ENCODE assay signal across 17 cellular contexts in the genomic region with DNA sequence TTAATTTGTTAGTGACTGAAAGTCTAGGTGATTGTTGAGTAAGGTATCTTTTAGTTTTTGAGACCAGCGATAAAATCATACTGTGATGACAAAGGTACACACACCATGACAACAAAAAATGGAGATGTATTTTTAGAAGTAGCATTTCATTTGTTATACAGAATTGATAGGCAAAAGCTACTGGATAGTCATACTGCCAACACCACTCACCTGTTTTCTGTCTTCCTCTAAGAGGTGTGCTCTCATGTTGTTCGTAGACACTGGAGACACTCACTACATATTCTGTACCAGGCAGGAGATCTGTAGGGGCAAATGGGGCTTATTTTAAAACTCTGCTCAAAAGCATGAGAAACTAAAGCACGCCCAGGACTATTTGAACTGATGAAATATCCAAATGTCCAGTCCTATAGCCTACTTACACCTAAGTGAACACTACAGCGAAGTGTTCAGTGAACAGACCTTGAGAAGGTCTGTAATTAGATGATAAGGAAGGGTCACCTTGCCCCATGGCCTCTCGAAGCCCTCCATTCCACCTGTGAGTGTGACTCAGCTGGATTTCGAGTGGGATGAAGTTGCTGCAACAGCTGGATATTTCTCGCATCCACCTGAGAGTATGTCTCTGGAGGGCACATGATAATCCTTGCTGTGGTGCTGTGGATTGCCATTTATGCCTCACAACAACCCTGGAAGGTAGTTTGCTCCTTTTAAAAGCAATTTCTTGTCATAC.
"Had no signal": no experiment of that assay in that cellular context is flagged by ENCODE, and none has a peak within 500 bp of the region (broad histone marks: within the 10 kb centered on the region; RNA-seq: fewer than 3 reads in every experiment).

No MANE protein-coding gene starts in this region.

- H3K4me1 ChIP-seq: esophagus muscularis mucosa, spleen, upper lobe of right lung had no signal

- H3K27ac ChIP-seq: coronary artery, ovary, spleen, thoracic aorta, upper lobe of right lung had no signal

- H3K4me3 ChIP-seq: coronary artery, esophagus muscularis mucosa, mucosa of descending colon, ovary, spleen, thoracic aorta, upper lobe of right lung had no signal

- H3K9me3 ChIP-seq: esophagus muscularis mucosa, mucosa of descending colon, ovary, spleen, thoracic aorta, upper lobe of right lung had no signal

- H3K36me3 ChIP-seq: ovary, spleen had no signal

- ATAC-seq: activated CD8-positive, alpha-beta T cell treated with anti-CD3 and anti-CD28 coated beads for 36 hours; mucosa of descending colon; sciatic nerve; stimulated activated memory B cell treated with anti-CD40 and anti-IgM and Interleukin-4, amounts not matched to agents 10 μg/mL and 1 μg/mL and 100 μg/mL, for 72 hours; upper lobe of right lung had no signal

- H3K27me3 ChIP-seq: esophagus muscularis mucosa, ovary, spleen, upper lobe of right lung had no signal

- DNase-seq: activated CD4-positive, alpha-beta T cell treated with anti-CD3 and anti-CD28 coated beads, Interleukin-2, amount 10 ng/mL, durations not matched to agents 24 days and 14 days; activated CD8-positive, alpha-beta T cell treated with anti-CD3 and anti-CD28 coated beads for 36 hours; activated naive CD4-positive, alpha-beta T cell treated with anti-CD3 and anti-CD28 coated beads for 36 hours; activated T-cell treated with anti-CD3 and anti-CD28 coated beads, Interleukin-2, amount 50 U/mL, for 24 hours; mucosa of descending colon; naive B cell; ovary; spleen; stimulated activated CD4-positive, alpha-beta T cell treated with anti-CD3 and anti-CD28 coated beads, Interleukin-4, amount 100 ng/mL, for 4 hours; T-helper 1 cell; T1000; upper lobe of right lung had no signal
